In the genomic region with DNA sequence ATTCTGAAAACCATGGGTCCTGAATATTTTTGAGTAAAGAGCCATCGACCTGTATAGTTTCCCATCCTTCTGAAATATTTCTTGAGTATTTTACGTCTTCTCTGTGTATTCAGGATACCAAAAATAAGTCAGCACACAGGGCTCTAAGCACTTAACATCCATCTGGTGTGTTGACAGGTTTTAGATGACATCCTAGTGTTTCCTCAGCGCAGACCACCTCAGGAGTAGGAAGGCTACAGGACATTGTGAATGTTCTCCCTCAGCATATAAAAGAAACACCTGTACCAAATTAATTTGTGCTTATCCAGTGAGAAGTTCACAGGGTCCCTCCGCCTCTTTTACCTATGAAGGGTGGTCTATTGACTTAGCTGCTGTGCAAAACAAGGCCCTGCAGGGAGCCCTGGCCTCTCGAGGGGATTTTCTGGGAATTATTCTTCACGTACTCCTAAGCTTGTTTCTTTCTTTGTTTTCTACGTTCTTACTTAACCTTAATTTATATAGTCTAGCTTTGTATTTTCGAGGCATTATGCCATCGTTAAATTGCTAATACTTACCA, we compare ENCODE assay signal across 22 cellular contexts.
"Had no signal": no experiment of that assay in that cellular context is flagged by ENCODE, and none has a peak within 500 bp of the region (broad histone marks: within the 10 kb centered on the region; RNA-seq: fewer than 3 reads in every experiment).

No MANE protein-coding gene starts in this region.

- H3K4me1 Mint-ChIP-seq: activated naive CD4-positive, alpha-beta T cell treated with anti-CD3 and anti-CD28 coated beads, Interleukin-2, amount 50 U/mL, for 24 hours; memory B cell; naive B cell; neural crest cell; stimulated activated effector memory CD8-positive, alpha-beta T cell treated with anti-CD3 and anti-CD28 coated beads, Interleukin-12 subunit alpha, Interleukin-12 subunit beta, amount 100 ng/mL, for 72 hours had no signal

- DNase-seq: activated CD4-positive, alpha-beta T cell treated with anti-CD3 and anti-CD28 coated beads, Interleukin-2, amount 50 U/mL, for 1 hour; activated CD8-positive, alpha-beta memory T cell treated with anti-CD3 and anti-CD28 coated beads, Interleukin-2, amount 50 U/mL, for 4 hours; activated effector memory CD4-positive, alpha-beta T cell treated with anti-CD3 and anti-CD28 coated beads, Interleukin-2, amount 50 U/mL, for 16 hours; activated T-cell treated with anti-CD3 and anti-CD28 coated beads, Interleukin-2, amount 50 U/mL, for 4 hours; adrenal gland; cerebellar nuclear complex; effector CD4-positive, alpha-beta T cell; mucosa of descending colon; naive B cell; right cardiac atrium; stimulated activated CD4-positive, alpha-beta T cell treated with anti-CD3 and anti-CD28 coated beads, Interleukin-4, amount 100 ng/mL, for 24 hours; stomach; T-helper 9 cell; testis; upper lobe of right lung had no signal

- H3K4me1 ChIP-seq: adrenal gland, breast epithelium, prostate gland, stomach, testis, upper lobe of right lung had no signal

- H3K9me3 ChIP-seq: adrenal gland, breast epithelium, mucosa of descending colon, prostate gland, stomach, testis, upper lobe of right lung had no signal

- H3K27ac ChIP-seq: adrenal gland, breast epithelium, prostate gland, stomach, testis, upper lobe of right lung had no signal

- ATAC-seq: activated CD4-positive, CD25-positive, alpha-beta regulatory T cell treated with anti-CD3 and anti-CD28 coated beads, Interleukin-2, amount 50 U/mL, for 24 hours; activated T-cell treated with anti-CD3 and anti-CD28 coated beads, Interleukin-2, amount 50 U/mL, for 4 hours; mucosa of descending colon; right cardiac atrium; stimulated activated effector memory CD8-positive, alpha-beta T cell treated with anti-CD3 and anti-CD28 coated beads, Interleukin-12 subunit alpha, Interleukin-12 subunit beta, amount 100 ng/mL, for 72 hours; upper lobe of right lung had no signal

- H3K4me3 Mint-ChIP-seq: activated naive CD4-positive, alpha-beta T cell treated with anti-CD3 and anti-CD28 coated beads, Interleukin-2, amount 50 U/mL, for 24 hours; activated T-cell treated with anti-CD3 and anti-CD28 coated beads, Interleukin-2, amount 50 U/mL, for 4 hours; memory B cell; naive B cell; neural crest cell; stimulated activated effector memory CD8-positive, alpha-beta T cell treated with anti-CD3 and anti-CD28 coated beads, Interleukin-12 subunit alpha, Interleukin-12 subunit beta, amount 100 ng/mL, for 72 hours had no signal

- H3K27ac Mint-ChIP-seq: activated naive CD4-positive, alpha-beta T cell treated with anti-CD3 and anti-CD28 coated beads, Interleukin-2, amount 50 U/mL, for 24 hours; memory B cell; naive B cell; stimulated activated effector memory CD8-positive, alpha-beta T cell treated with anti-CD3 and anti-CD28 coated beads, Interleukin-12 subunit alpha, Interleukin-12 subunit beta, amount 100 ng/mL, for 72 hours had no signal

- H3K9me3 Mint-ChIP-seq: activated naive CD4-positive, alpha-beta T cell treated with anti-CD3 and anti-CD28 coated beads, Interleukin-2, amount 50 U/mL, for 24 hours; activated T-cell treated with anti-CD3 and anti-CD28 coated beads, Interleukin-2, amount 50 U/mL, for 4 hours; memory B cell; neural crest cell had no signal

- H3K27me3 ChIP-seq: adrenal gland, breast epithelium, stomach, testis, upper lobe of right lung had no signal

- H3K36me3 ChIP-seq: adrenal gland, breast epithelium, prostate gland, stomach, upper lobe of right lung had no signal

- H3K4me3 ChIP-seq: adrenal gland, breast epithelium, mucosa of descending colon, prostate gland, stomach, testis, upper lobe of right lung had no signal

- H3K27me3 Mint-ChIP-seq: memory B cell, naive B cell had no signal

- H3K36me3 Mint-ChIP-seq: activated naive CD4-positive, alpha-beta T cell treated with anti-CD3 and anti-CD28 coated beads, Interleukin-2, amount 50 U/mL, for 24 hours; memory B cell; naive B cell; stimulated activated effector memory CD8-positive, alpha-beta T cell treated with anti-CD3 and anti-CD28 coated beads, Interleukin-12 subunit alpha, Interleukin-12 subunit beta, amount 100 ng/mL, for 72 hours had no signal
